ENCODE assay signal across 36 cellular contexts in the genomic region with DNA sequence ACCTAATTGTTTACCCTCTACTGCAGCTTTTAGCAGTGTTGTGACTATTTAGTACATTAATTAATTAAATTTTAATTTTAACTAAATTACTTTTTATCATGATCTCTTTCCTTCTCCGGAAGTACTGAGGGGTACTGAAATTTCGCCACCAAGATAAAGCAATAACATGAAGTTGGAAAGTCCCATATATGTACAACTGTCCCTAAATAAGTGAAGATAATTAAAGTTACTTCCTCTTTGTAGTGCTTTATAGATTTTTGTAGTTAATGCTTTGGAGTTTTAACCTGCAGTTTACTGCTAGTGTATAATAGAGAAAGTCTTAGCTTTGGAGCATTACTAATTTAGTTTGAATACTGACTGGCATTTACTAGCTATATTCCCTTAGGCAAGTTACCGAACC.
"Had no signal": no experiment of that assay in that cellular context is flagged by ENCODE, and none has a peak within 500 bp of the region (broad histone marks: within the 10 kb centered on the region; RNA-seq: fewer than 3 reads in every experiment).

No MANE protein-coding gene starts in this region.

- H3K27ac ChIP-seq: adrenal gland, body of pancreas, brain microvascular endothelial cell, breast epithelium, VCaP had no signal

- FAIRE-seq: astrocyte had no signal

- H3K36me3 Mint-ChIP-seq: activated CD4-positive, alpha-beta memory T cell treated with anti-CD3 and anti-CD28 coated beads for 36 hours; activated naive CD4-positive, alpha-beta T cell treated with anti-CD3 and anti-CD28 coated beads, Interleukin-2, amount 50 U/mL, for 72 hours; activated naive CD8-positive, alpha-beta T cell treated with anti-CD3 and anti-CD28 coated beads for 36 hours had no signal

- H3K4me1 Mint-ChIP-seq: activated B cell treated with CpG ODN at 0.5 μM for 24 hours; activated CD4-positive, alpha-beta T cell treated with anti-CD3 and anti-CD28 coated beads, Interleukin-2, amount 10 ng/mL, durations not matched to agents 24 days and 14 days; activated naive CD8-positive, alpha-beta T cell treated with anti-CD3 and anti-CD28 coated beads for 36 hours; activated T-helper 17 cell treated with anti-CD3 and anti-CD28 coated beads, Interleukin-2, amount 50 U/mL, for 72 hours had no signal

- H3K9me3 ChIP-seq: body of pancreas, breast epithelium had no signal

- H3K27ac Mint-ChIP-seq: activated B cell treated with CpG ODN at 0.5 μM for 24 hours; activated CD4-positive, alpha-beta memory T cell treated with anti-CD3 and anti-CD28 coated beads for 36 hours; activated CD4-positive, alpha-beta T cell treated with anti-CD3 and anti-CD28 coated beads, Interleukin-2, amount 10 ng/mL, durations not matched to agents 24 days and 14 days; activated CD8-positive, alpha-beta T cell treated with anti-CD3 and anti-CD28 coated beads for 36 hours; activated naive CD4-positive, alpha-beta T cell treated with anti-CD3 and anti-CD28 coated beads for 36 hours; activated naive CD4-positive, alpha-beta T cell treated with anti-CD3 and anti-CD28 coated beads, Interleukin-2, amount 50 U/mL, for 72 hours; activated naive CD8-positive, alpha-beta T cell treated with anti-CD3 and anti-CD28 coated beads for 36 hours; activated T-cell treated with anti-CD3 and anti-CD28 coated beads, Interleukin-2, amount 50 U/mL, for 72 hours; activated T-helper 1 cell treated with anti-CD3 and anti-CD28 coated beads, Interleukin-12 subunit alpha, Interleukin-12 subunit beta, Interleukin-2, Interleukin-4 antibody, amounts not matched to agents 30 ng/mL and 10 ng/mL and 1 ng/mL, durations not matched to agents 14 hours and 24 hours and 36 hours; activated T-helper 17 cell treated with anti-CD3 and anti-CD28 coated beads, Interleukin-2, amount 50 U/mL, for 72 hours; T-helper 1 cell treated with Interleukin-12 subunit alpha and Interleukin-12 subunit beta and Interleukin-4 antibody, amounts not matched to agents 30 μg/mL and 1 μg/mL, for 36 hours; T-helper 2 cell treated with Interferon-gamma antibody and Interleukin-4, amounts not matched to agents 5 μg/mL and 100 μg/mL, for 36 hours had no signal

- H3K27me3 Mint-ChIP-seq: activated B cell treated with CpG ODN at 0.5 μM for 24 hours; activated CD4-positive, alpha-beta memory T cell treated with anti-CD3 and anti-CD28 coated beads for 36 hours; activated CD4-positive, alpha-beta T cell treated with anti-CD3 and anti-CD28 coated beads, Interleukin-2, amount 10 ng/mL, durations not matched to agents 24 days and 14 days; activated CD8-positive, alpha-beta T cell treated with anti-CD3 and anti-CD28 coated beads for 36 hours; activated naive CD8-positive, alpha-beta T cell treated with anti-CD3 and anti-CD28 coated beads for 36 hours; activated T-helper 17 cell treated with anti-CD3 and anti-CD28 coated beads, Interleukin-2, amount 50 U/mL, for 72 hours had no signal

- DNase-seq: activated B cell treated with CpG ODN at 0.5 μM for 24 hours; activated CD4-positive, alpha-beta memory T cell treated with anti-CD3 and anti-CD28 coated beads for 36 hours; activated CD4-positive, alpha-beta T cell treated with anti-CD3 and anti-CD28 coated beads for 4 hours; activated CD4-positive, alpha-beta T cell treated with anti-CD3 and anti-CD28 coated beads, Interleukin-2, amount 10 ng/mL, durations not matched to agents 24 days and 14 days; activated CD4-positive, alpha-beta T cell treated with anti-CD3 and anti-CD28 coated beads, Interleukin-2, amount 50 U/mL, for 1 hour; activated CD4-positive, alpha-beta T cell treated with anti-CD3 and anti-CD28 coated beads, Interleukin-2, amount 50 U/mL, for 4 hours; activated CD4-positive, CD25-positive, alpha-beta regulatory T cell treated with anti-CD3 and anti-CD28 coated beads, Interleukin-2, amount 50 U/mL, for 72 hours; activated CD8-positive, alpha-beta memory T cell treated with anti-CD3 and anti-CD28 coated beads, Interleukin-2, amount 50 U/mL, for 4 hours; activated CD8-positive, alpha-beta T cell treated with anti-CD3 and anti-CD28 coated beads for 36 hours; activated effector memory CD4-positive, alpha-beta T cell treated with anti-CD3 and anti-CD28 coated beads, Interleukin-2, amount 50 U/mL, for 16 hours; activated gamma-delta T cell treated with Interleukin-2 at 50 U/mL for 16 hours; activated naive CD4-positive, alpha-beta T cell; activated naive CD4-positive, alpha-beta T cell treated with anti-CD3 and anti-CD28 coated beads for 36 hours; activated naive CD4-positive, alpha-beta T cell treated with anti-CD3 and anti-CD28 coated beads, Interleukin-2, amount 50 U/mL, for 16 hours; activated naive CD8-positive, alpha-beta T cell treated with anti-CD3 and anti-CD28 coated beads for 36 hours; activated T-cell treated with anti-CD3 and anti-CD28 coated beads for 4 hours; activated T-cell treated with anti-CD3 and anti-CD28 coated beads, Interleukin-2, amount 50 U/mL, for 1 hour; activated T-cell treated with anti-CD3 and anti-CD28 coated beads, Interleukin-2, amount 50 U/mL, for 4 hours; activated T-cell treated with anti-CD3 and anti-CD28 coated beads, Interleukin-2, amount 50 U/mL, for 72 hours; adrenal gland; amniotic stem cell; aorta; body of pancreas; brain microvascular endothelial cell; central memory CD4-positive, alpha-beta T cell; T-helper 1 cell; T-helper 2 cell; T-helper 9 cell had no signal

- H3K4me3 ChIP-seq: adrenal gland, body of pancreas, breast epithelium had no signal

- H3K27me3 ChIP-seq: adrenal gland, body of pancreas, brain microvascular endothelial cell, breast epithelium had no signal

- H3K4me3 Mint-ChIP-seq: activated B cell treated with CpG ODN at 0.5 μM for 24 hours; activated CD4-positive, alpha-beta memory T cell treated with anti-CD3 and anti-CD28 coated beads for 36 hours; activated CD4-positive, alpha-beta T cell treated with anti-CD3 and anti-CD28 coated beads, Interleukin-2, amount 10 ng/mL, durations not matched to agents 24 days and 14 days; activated CD8-positive, alpha-beta T cell treated with anti-CD3 and anti-CD28 coated beads for 36 hours; activated naive CD4-positive, alpha-beta T cell treated with anti-CD3 and anti-CD28 coated beads for 36 hours; activated naive CD8-positive, alpha-beta T cell treated with anti-CD3 and anti-CD28 coated beads for 36 hours; activated T-cell treated with anti-CD3 and anti-CD28 coated beads, Interleukin-2, amount 50 U/mL, for 4 hours; activated T-cell treated with anti-CD3 and anti-CD28 coated beads, Interleukin-2, amount 50 U/mL, for 72 hours; activated T-helper 1 cell treated with anti-CD3 and anti-CD28 coated beads, Interleukin-12 subunit alpha, Interleukin-12 subunit beta, Interleukin-2, Interleukin-4 antibody, amounts not matched to agents 30 ng/mL and 10 ng/mL and 1 ng/mL, durations not matched to agents 14 hours and 24 hours and 36 hours; activated T-helper 17 cell treated with anti-CD3 and anti-CD28 coated beads, Interleukin-2, amount 50 U/mL, for 72 hours; T-helper 1 cell treated with Interleukin-12 subunit alpha and Interleukin-12 subunit beta and Interleukin-4 antibody, amounts not matched to agents 30 μg/mL and 1 μg/mL, for 36 hours; T-helper 2 cell treated with Interferon-gamma antibody and Interleukin-4, amounts not matched to agents 5 μg/mL and 100 μg/mL, for 36 hours had no signal

- H3K9me3 Mint-ChIP-seq: activated CD8-positive, alpha-beta T cell treated with anti-CD3 and anti-CD28 coated beads for 36 hours; activated T-helper 1 cell treated with anti-CD3 and anti-CD28 coated beads, Interleukin-12 subunit alpha, Interleukin-12 subunit beta, Interleukin-2, Interleukin-4 antibody, amounts not matched to agents 30 ng/mL and 10 ng/mL and 1 ng/mL, durations not matched to agents 14 hours and 24 hours and 36 hours; T-helper 1 cell treated with Interleukin-12 subunit alpha and Interleukin-12 subunit beta and Interleukin-4 antibody, amounts not matched to agents 30 μg/mL and 1 μg/mL, for 36 hours; T-helper 2 cell treated with Interferon-gamma antibody and Interleukin-4, amounts not matched to agents 5 μg/mL and 100 μg/mL, for 36 hours had no signal

- H3K4me1 ChIP-seq: adrenal gland, breast epithelium had no signal

- ATAC-seq: activated CD8-positive, alpha-beta T cell treated with anti-CD3 and anti-CD28 coated beads for 36 hours; activated naive CD4-positive, alpha-beta T cell treated with anti-CD3 and anti-CD28 coated beads, Interleukin-2, amount 50 U/mL, for 72 hours; activated T-cell treated with anti-CD3 and anti-CD28 coated beads, Interleukin-2, amount 50 U/mL, for 4 hours; activated T-cell treated with anti-CD3 and anti-CD28 coated beads, Interleukin-2, amount 50 U/mL, for 72 hours; activated T-helper 17 cell treated with anti-CD3 and anti-CD28 coated beads, Interleukin-2, amount 50 U/mL, for 72 hours; body of pancreas had no signal

- H3K36me3 ChIP-seq: adrenal gland, brain microvascular endothelial cell, breast epithelium had no signal
